ENCODE assay signal across 14 cellular contexts in genomic region chr9:135879619-135880018, GRCh38.
"Had no signal": no experiment of that assay in that cellular context is flagged by ENCODE, and none has a peak within 500 bp of the region (broad histone marks: within the 10 kb centered on the region; RNA-seq: fewer than 3 reads in every experiment).

No MANE protein-coding gene starts in this region.

- H3K4me1 ChIP-seq: neural progenitor cell had no signal

- H3K9me3 Mint-ChIP-seq: activated CD4-positive, alpha-beta memory T cell treated with anti-CD3 and anti-CD28 coated beads for 36 hours; activated naive CD8-positive, alpha-beta T cell treated with anti-CD3 and anti-CD28 coated beads for 36 hours; endodermal cell; memory B cell; neural progenitor cell; stimulated activated effector memory CD8-positive, alpha-beta T cell treated with anti-CD3 and anti-CD28 coated beads, Interleukin-12 subunit alpha, Interleukin-12 subunit beta, amount 100 ng/mL, for 72 hours had no signal

- DNase-seq: activated CD4-positive, alpha-beta memory T cell treated with anti-CD3 and anti-CD28 coated beads for 36 hours; activated gamma-delta T cell; activated naive CD8-positive, alpha-beta T cell treated with anti-CD3 and anti-CD28 coated beads for 36 hours; activated T-cell treated with anti-CD3 and anti-CD28 coated beads, Interleukin-2, amount 50 U/mL, for 48 hours; cortex of kidney; endodermal cell; retina; SJCRH30; substantia nigra had no signal

- H3K27me3 Mint-ChIP-seq: activated CD4-positive, alpha-beta memory T cell treated with anti-CD3 and anti-CD28 coated beads for 36 hours; activated naive CD8-positive, alpha-beta T cell treated with anti-CD3 and anti-CD28 coated beads for 36 hours; memory B cell had no signal

- H3K4me3 Mint-ChIP-seq: activated CD4-positive, alpha-beta memory T cell treated with anti-CD3 and anti-CD28 coated beads for 36 hours; activated naive CD8-positive, alpha-beta T cell treated with anti-CD3 and anti-CD28 coated beads for 36 hours; endodermal cell; memory B cell; neural progenitor cell; stimulated activated effector memory CD8-positive, alpha-beta T cell treated with anti-CD3 and anti-CD28 coated beads, Interleukin-12 subunit alpha, Interleukin-12 subunit beta, amount 100 ng/mL, for 72 hours had no signal

- ATAC-seq: stimulated activated effector memory CD8-positive, alpha-beta T cell treated with anti-CD3 and anti-CD28 coated beads, Interleukin-12 subunit alpha, Interleukin-12 subunit beta, amount 100 ng/mL, for 72 hours had no signal

- H3K27ac Mint-ChIP-seq: activated CD4-positive, alpha-beta memory T cell treated with anti-CD3 and anti-CD28 coated beads for 36 hours; activated naive CD8-positive, alpha-beta T cell treated with anti-CD3 and anti-CD28 coated beads for 36 hours; memory B cell; neural progenitor cell; stimulated activated effector memory CD8-positive, alpha-beta T cell treated with anti-CD3 and anti-CD28 coated beads, Interleukin-12 subunit alpha, Interleukin-12 subunit beta, amount 100 ng/mL, for 72 hours had no signal

- H3K79me2 ChIP-seq: parathyroid adenoma had no signal

- H3K9ac ChIP-seq: neural progenitor cell, parathyroid adenoma had no signal

- H3K27me3 ChIP-seq: cardiac muscle cell, neural progenitor cell, SJCRH30 had no signal

- H3K36me3 ChIP-seq: cardiac muscle cell, neural progenitor cell had no signal

- H2AFZ ChIP-seq: neural progenitor cell, parathyroid adenoma had no signal

- H3K4me2 ChIP-seq: neural progenitor cell had no signal

- H3K4me3 ChIP-seq: cardiac muscle cell, neural progenitor cell, SJCRH30 had no signal

- H3K9me3 ChIP-seq: SJCRH30 had no signal

- H3K27ac ChIP-seq: cardiac muscle cell, parathyroid adenoma, SJCRH30 had no signal
